13 cellular contexts compared by ENCODE assay signal in the genomic region with DNA sequence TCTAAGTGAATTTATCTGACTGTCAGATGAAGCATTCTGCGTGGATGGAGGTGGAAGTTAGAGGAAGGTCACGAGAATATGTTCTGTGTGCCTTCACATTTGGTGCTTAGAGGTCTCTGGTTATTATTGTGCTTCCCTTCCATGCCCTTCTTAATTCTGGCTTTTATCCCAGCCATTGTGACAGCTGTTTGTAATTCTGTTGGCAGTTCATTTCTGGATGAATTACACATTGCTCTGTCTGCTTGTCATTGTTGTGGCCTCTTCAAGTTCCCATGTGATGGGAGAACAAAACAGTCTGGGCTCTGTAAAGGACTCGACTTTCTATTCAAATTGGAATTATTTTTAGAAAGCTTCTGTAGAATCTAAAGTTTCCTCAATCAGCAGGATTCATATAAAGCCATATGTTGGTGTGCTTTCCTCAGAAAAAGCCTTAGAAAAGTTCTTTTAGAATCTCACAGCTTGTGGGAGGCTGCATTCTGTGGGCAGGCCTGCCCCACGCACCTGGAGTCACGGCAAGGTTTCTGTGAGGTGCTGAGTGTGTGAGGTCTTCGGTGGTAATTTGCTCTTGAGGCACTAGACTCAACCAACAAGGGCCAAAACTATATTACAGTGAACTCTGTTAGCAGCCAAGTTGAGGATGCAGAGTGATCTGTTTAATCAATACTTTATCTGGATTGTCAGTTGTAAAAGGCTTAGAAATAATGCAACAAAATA.
DNase-seq lines count a peak whose midpoint lies in the region; FAIRE-seq and TF ChIP-seq lines count a peak whose summit lies in the region.
"Had no signal": no experiment of that assay in that cellular context is flagged by ENCODE, and none has a peak within 500 bp of the region (broad histone marks: within the 10 kb centered on the region; RNA-seq: fewer than 3 reads in every experiment).

No MANE protein-coding gene starts in this region.

- no peaks in the 10 kb centered on the region for H3K79me2 ChIP-seq in mammary epithelial cell (ENCODE audit: insufficient read depth, low read length)

- whole genome bisulfite sequencing in mammary epithelial cell (ENCODE audit: low coverage, missing lambda C conversion rate) = 100% methylated on average over 5 of the region's 6 CpGs

- in situ Hi-C loops in mammary epithelial cell (cut with MboI; ENCODE audit: low sequenced_read_pairs in 2 of 2) = no loop called here
- in situ Hi-C loops in astrocyte of the spinal cord (cut with HindIII; ENCODE audit: low sequenced_read_pairs) = no loop called here

- no peaks in the 10 kb centered on the region for H4K20me1 ChIP-seq in mammary epithelial cell (ENCODE audit: insufficient read depth, low read length)

- peak overlapping the region; percentile 50 for H3K27ac Mint-ChIP-seq in MCF 10A (ENCODE audit: low read depth, unreplicated experiment)
- H3K27ac Mint-ChIP-seq: activated CD4-positive, alpha-beta T cell treated with anti-CD3 and anti-CD28 coated beads, Interleukin-2, amount 10 ng/mL, durations not matched to agents 24 days and 14 days had no signal

- no peak overlapping the region for H3K9ac ChIP-seq in mammary epithelial cell (ENCODE audit: insufficient read depth, low read length)

- H3K4me1 ChIP-seq in mammary epithelial cell (ENCODE audit: insufficient read depth, low read length) = peaks cover 15% of the 10 kb centered on the region

- TF ChIP-seq CTCF in MCF 10A (IDR thresholded peaks at IDR 0.05; ENCODE audit: unreplicated experiment) (no peak), mammary epithelial cell (conservative IDR thresholded peaks at IDR 0.05 in 1 of 2, IDR thresholded peaks at IDR 0.05 in 1 of 2; ENCODE audit: extremely low read depth in 1 of 2, insufficient read depth in 1 of 2, low read depth in 1 of 2, low read length in 2 of 2) (no peak), astrocyte of the spinal cord (IDR thresholded peaks at IDR 0.05; ENCODE audit: low read depth, low read length) (no peak)

- H3K4me3 ChIP-seq in mammary epithelial cell (replicated peaks in 1 of 3; ENCODE audit: insufficient read depth in 1 of 3, low read depth in 2 of 3, low read length in 3 of 3) = no peak overlapping the region
- H3K4me3 ChIP-seq in astrocyte of the spinal cord (ENCODE audit: low read depth, low read length) = no peak overlapping the region
- H3K4me3 ChIP-seq: upper lobe of left lung had no signal

- no peak for FAIRE-seq in HTR-8/SVneo (lab: Jason Lieb, UNC)
- FAIRE-seq: GM12891, GM19239 had no signal

- no peaks in the 10 kb centered on the region for H3K9me3 ChIP-seq in mammary epithelial cell (replicated peaks; ENCODE audit: insufficient read depth, low read length)

- no peak overlapping the region for H2AFZ ChIP-seq in mammary epithelial cell (ENCODE audit: low read depth, low read length)

- dilution Hi-C loops in mammary epithelial cell (cut with HindIII; ENCODE audit: low sequenced_read_pairs) = no loop called here

- no peaks in the 10 kb centered on the region for H3K27me3 ChIP-seq in mammary epithelial cell (ENCODE audit: insufficient read depth, low read length)
- H3K27me3 ChIP-seq: upper lobe of left lung had no signal

- no peaks in the 10 kb centered on the region for H3K36me3 Mint-ChIP-seq in MCF 10A (ENCODE audit: insufficient read depth, unreplicated experiment)

- no TSS peak for BruUV-seq in MCF 10A (replicated peaks; lab: Mats Ljungman, UMichigan)
- no TSS peak for BruUV-seq in mammary epithelial cell (replicated peaks; lab: Mats Ljungman, UMichigan)

- no peaks in the 10 kb centered on the region for H3K36me3 ChIP-seq in mammary epithelial cell (ENCODE audit: insufficient read depth, low read length)
- H3K36me3 ChIP-seq: upper lobe of left lung had no signal

- POLR2A ChIA-PET in MCF 10A (lab: Yijun Ruan, JAX) = no interaction called here

- intact Hi-C loops in MCF 10A (cut with micrococcal nuclease) = no loop called here
- intact Hi-C loops in mammary epithelial cell (cut with micrococcal nuclease) = no loop called here

- no peak overlapping the region for H3K27ac ChIP-seq in mammary epithelial cell (ENCODE audit: insufficient read depth, low read depth, low read length)

- no peaks in the 10 kb centered on the region for H3K27me3 Mint-ChIP-seq in MCF 10A (ENCODE audit: insufficient read depth, unreplicated experiment)
- H3K27me3 Mint-ChIP-seq: activated CD4-positive, alpha-beta T cell treated with anti-CD3 and anti-CD28 coated beads, Interleukin-2, amount 10 ng/mL, durations not matched to agents 24 days and 14 days had no signal

- peaks cover 11% of the 10 kb centered on the region for H3K9me3 Mint-ChIP-seq in MCF 10A (ENCODE audit: unreplicated experiment)

- peak; percentile 53 for DNase-seq in MCF 10A (ENCODE audit: unreplicated experiment)
- no peak for DNase-seq in mammary epithelial cell
- peak; percentile 5 for DNase-seq in astrocyte of the spinal cord (ENCODE audit: low read depth, low spot score)
- DNase-seq in inferior parietal cortex (ENCODE audit: extremely low spot score) = peak; percentile 13
- no peak for DNase-seq in HTR-8/SVneo (ENCODE audit: insufficient read length, low spot score)
- no peak for DNase-seq in NCI-H187 (lab: John Stamatoyannopoulos, UW)
- DNase-seq in DMS114 treated with DMSO at 0.1 percent for 48 hours (lab: John Stamatoyannopoulos, UW; ENCODE audit: unreplicated experiment) = no peak
- no peak for DNase-seq in T-helper 2 cell
- DNase-seq: activated CD4-positive, alpha-beta T cell treated with anti-CD3 and anti-CD28 coated beads, Interleukin-2, amount 10 ng/mL, durations not matched to agents 24 days and 14 days; upper lobe of left lung had no signal

- H3K4me3 Mint-ChIP-seq in MCF 10A (ENCODE audit: unreplicated experiment) = no peak overlapping the region
- H3K4me3 Mint-ChIP-seq: activated CD4-positive, alpha-beta T cell treated with anti-CD3 and anti-CD28 coated beads, Interleukin-2, amount 10 ng/mL, durations not matched to agents 24 days and 14 days; brain had no signal

- CTCF ChIA-PET in MCF 10A (lab: Yijun Ruan, JAX) = interaction anchor here (0.6 to 1.0 kb wide), 2 partner anchors 19 to 1947 kb away, joined by 3 to 4 read pairs; no protein-coding TSS in a partner anchor
- CTCF ChIA-PET in mammary epithelial cell (lab: Charles Lee; ENCODE audit: low non-redundant PET) = no interaction called here

- H3K4me2 ChIP-seq in mammary epithelial cell (ENCODE audit: insufficient read depth, low read depth, low read length) = no peak overlapping the region

- H3K4me1 Mint-ChIP-seq in MCF 10A (ENCODE audit: insufficient read depth, unreplicated experiment) = peaks cover 24% of the 10 kb centered on the region
- H3K4me1 Mint-ChIP-seq: activated CD4-positive, alpha-beta T cell treated with anti-CD3 and anti-CD28 coated beads, Interleukin-2, amount 10 ng/mL, durations not matched to agents 24 days and 14 days had no signal

Comparison
In these comparisons a context has a peak if more than half of its experiments do, and no peak if none do; other contexts are left out.
1. DNase-seq: peak in MCF 10A (single experiment), astrocyte of the spinal cord (single experiment) and inferior parietal cortex (single experiment); none in mammary epithelial cell (single experiment), HTR-8/SVneo (single experiment), NCI-H187 (0 of 2), DMS114 treated with DMSO at 0.1 percent for 48 hours (single experiment) and T-helper 2 cell (0 of 5).